ENCODE assay signal across 14 cellular contexts in genomic region chr7:50838675-50839377, GRCh38. TPM values are rescaled to one million over a fixed set of nuclear protein-coding genes. Genes with fewer than 3 reads are reported as not detected.
A peak's percentile ranks its signal among the peaks of the same experiment; 100 is the strongest.
DNase-seq lines count a peak whose midpoint lies in the region; ATAC-seq and TF ChIP-seq lines count a peak whose summit lies in the region.
"Had no signal": no experiment of that assay in that cellular context is flagged by ENCODE, and none has a peak within 500 bp of the region (broad histone marks: within the 10 kb centered on the region; RNA-seq: fewer than 3 reads in every experiment).

No MANE protein-coding gene starts in this region.

- TF ChIP-seq CTCF in AG10803 (conservative IDR thresholded peaks at IDR 0.05; ENCODE audit: low read length) (no peak), osteoblast (IDR thresholded peaks at IDR 0.05; ENCODE audit: extremely low read depth, low read depth, low read length) (no peak), spleen (IDR thresholded peaks at IDR 0.05 in 8 of 11, conservative IDR thresholded peaks at IDR 0.05 in 3 of 11) (no peak)

- H2AFZ ChIP-seq in osteoblast (ENCODE audit: low read length) = no peak overlapping the region

- H3K9me3 ChIP-seq in osteoblast (ENCODE audit: low read depth, low read length) (no peaks in the 10 kb centered on the region), spleen (no peaks in the 10 kb centered on the region)
- H3K9me3 ChIP-seq: lower lobe of right lung had no signal

- H3K27ac ChIP-seq in epithelial cell of prostate (peak overlapping the region; percentile 84), osteoblast (ENCODE audit: low read depth, low read length) (peak overlapping the region; percentile 96), spleen (no peak overlapping the region)
- H3K27ac ChIP-seq: C4-2B, lower lobe of right lung had no signal

- 67 to 82% (median 79%) methylated on average over 10 of the region's 10 CpGs for WGBS in spleen, 5 donors

- ATAC-seq in HG03432 (IDR thresholded peaks at IDR 0.05; ENCODE audit: unreplicated experiment) (no peak), GM19455 (IDR thresholded peaks at IDR 0.05; ENCODE audit: unreplicated experiment) (no peak)
- ATAC-seq: lower lobe of right lung had no signal

- H3K79me2 ChIP-seq in osteoblast (ENCODE audit: insufficient read depth, low read length) = no peaks in the 10 kb centered on the region

- DNase-seq in AG10803 (ENCODE audit: low read depth) (peak; percentile 66), NCI-H460 (ENCODE audit: extremely low read depth, low read depth) (peak; percentile 12), epithelial cell of prostate (ENCODE audit: low read depth, low spot score) (peak; percentile 52), osteoblast (ENCODE audit: insufficient read length, low spot score, missing footprints) (no peak), spleen (no peak), cortex of kidney (lab: John Stamatoyannopoulos, UW) (no peak)
- DNase-seq: activated CD8-positive, alpha-beta memory T cell treated with anti-CD3 and anti-CD28 coated beads, Interleukin-2, amount 50 U/mL, for 4 hours; amygdala; lower lobe of right lung; NCI-H2029 treated with DMSO at 0.1 percent for 48 hours; occipital lobe had no signal

- H3K4me3 ChIP-seq in AG10803 (ENCODE audit: low read length) = no peak overlapping the region
- no peak overlapping the region for H3K4me3 ChIP-seq in osteoblast (ENCODE audit: insufficient read depth, low read length)
- H3K4me3 ChIP-seq in spleen = no peak overlapping the region
- H3K4me3 ChIP-seq: lower lobe of right lung had no signal

- intact Hi-C loops in spleen (cut with DNase I; ENCODE audit: low total_unique reads) = no loop called here

- H3K4me1 ChIP-seq in osteoblast (ENCODE audit: insufficient read depth, low read length) (peaks cover 45% of the 10 kb centered on the region), spleen (no peaks in the 10 kb centered on the region)
- H3K4me1 ChIP-seq: lower lobe of right lung had no signal

- H3K27me3 ChIP-seq in osteoblast (ENCODE audit: insufficient read depth, low read length) = no peaks in the 10 kb centered on the region
- H3K27me3 ChIP-seq in spleen (replicated peaks in 1 of 7) = no peaks in the 10 kb centered on the region

- no peaks in the 10 kb centered on the region for H4K20me1 ChIP-seq in osteoblast (ENCODE audit: insufficient read depth, low read length)

- H3K36me3 ChIP-seq in osteoblast (ENCODE audit: insufficient read depth, low read length) = no peaks in the 10 kb centered on the region
- no peaks in the 10 kb centered on the region for H3K36me3 ChIP-seq in spleen
- H3K36me3 ChIP-seq: lower lobe of right lung had no signal

- peak overlapping the region; percentile 49 for H3K4me2 ChIP-seq in osteoblast (ENCODE audit: insufficient read depth, low read length)

- TF ChIP-seq POLR2A in spleen (IDR thresholded peaks at IDR 0.05) = no peak

RNA-seq across cellular contexts. Expression of gene GRB10, which starts 56.1 kb away (rescaled TPM):
- total RNA-seq in NCI-H460 (2014; rRNA removed; shearing (Covaris generic)) = 19.5 and 24.7 TPM in 2 replicates
- polyA plus RNA-seq in NCI-H460 (2014; cell fraction: nucleus; rRNA removed) = 11.1 and 12.8 TPM in 2 replicates
- total RNA-seq in osteoblast (62.6 and 69.5 TPM in 2 replicates), spleen (100 to 1,000 TPM in 6 of 7 donors, 10 to 100 TPM in 1; 80.4 to 159 (median 130) TPM)
- polyA plus RNA-seq in spleen = 10 to 100 TPM; 11.3 to 31.1 (median 23.2) TPM

Comparison
In these comparisons a context has a peak if more than half of its experiments do, and no peak if none do; other contexts are left out.
1. DNase-seq: peak in AG10803 (single experiment), NCI-H460 (single experiment) and epithelial cell of prostate (single experiment); none in osteoblast (single experiment), spleen (single experiment) and cortex of kidney (single experiment).
2. H3K27ac ChIP-seq: peak in epithelial cell of prostate (single experiment) and osteoblast (single experiment); none in spleen (0 of 8).